ENCODE assay signal across 22 cellular contexts in genomic region chr15:72628249-72629067, GRCh38. TPM values are rescaled to one million over a fixed set of nuclear protein-coding genes. Genes with fewer than 3 reads are reported as not detected.
DNase-seq lines count a peak whose midpoint lies in the region; ATAC-seq, FAIRE-seq and TF ChIP-seq lines count a peak whose summit lies in the region.
"Not testable (repeated sequence)": the region's sequence is repeated elsewhere in the genome, so short reads cannot be mapped to it uniquely, and the experiment has no call there.
"Had no signal": no experiment of that assay in that cellular context is flagged by ENCODE, and none has a peak within 500 bp of the region (broad histone marks: within the 10 kb centered on the region; RNA-seq: fewer than 3 reads in every experiment).

No MANE protein-coding gene starts in this region.

- not testable (repeated sequence) for H3K4me1 Mint-ChIP-seq in HFFc6 (ENCODE audit: low read depth); activated CD4-positive, alpha-beta T cell treated with anti-CD3 and anti-CD28 coated beads for 36 hours

- not testable (repeated sequence) for H2AFZ ChIP-seq in OCI-LY7 (ENCODE audit: low read length); osteoblast (ENCODE audit: low read length)

- DNase-seq in A549 (ENCODE audit: low read depth in 1 of 2, low spot score in 1 of 2) (peak in 1 of 2 experiments; percentile 25), OCI-LY7 (ENCODE audit: low spot score) (peak; percentile 3)
- not testable (repeated sequence) for DNase-seq in GM10248 (ENCODE audit: extremely low spot score); HFFc6; astrocyte of the spinal cord (ENCODE audit: low read depth, low spot score); foreskin keratinocyte; osteoblast (ENCODE audit: insufficient read length, low spot score, missing footprints)
- peak; percentile 35 for DNase-seq in activated CD4-positive, alpha-beta T cell treated with anti-CD3 and anti-CD28 coated beads for 36 hours

- H3K4me1 ChIP-seq in A549; OCI-LY7 (ENCODE audit: insufficient read depth, low read length, poor library complexity, severe bottlenecking); foreskin keratinocyte; osteoblast (ENCODE audit: insufficient read depth, low read length): not testable (repeated sequence)

- CTCF ChIA-PET in A549 (lab: Yijun Ruan, JAX): interaction anchor here (0.9 to 8.2 kb wide), 5 partner anchors 13 to 245 kb away, joined by 3 to 43 read pairs (median 4); no protein-coding TSS in a partner anchor
- CTCF ChIA-PET in GM10248 (lab: Yijun Ruan, JAX): interaction anchor here (1.7 kb wide), 1 partner anchor 28 kb away, joined by 8 read pairs; no protein-coding TSS in a partner anchor
- CTCF ChIA-PET in OCI-LY7 (lab: Charles Lee; ENCODE audit: unreplicated experiment): not testable (repeated sequence)
- CTCF ChIA-PET in activated CD4-positive, alpha-beta T cell treated with anti-CD3 and anti-CD28 coated beads for 36 hours (lab: Charles Lee): interaction anchor here (0.7 kb wide), 1 partner anchor 1650 kb away, joined by 3 read pairs; no protein-coding TSS in a partner anchor

- in situ Hi-C loops in astrocyte of the spinal cord (cut with HindIII; ENCODE audit: low sequenced_read_pairs): not testable (repeated sequence)

- TF ChIP-seq RAD21 in A549 (conservative IDR thresholded peaks at IDR 0.05 in 1 of 2, IDR thresholded peaks at IDR 0.05 in 1 of 2): not testable (repeated sequence)

- not testable (repeated sequence) for H3K79me2 ChIP-seq in OCI-LY7 (ENCODE audit: insufficient read depth, low read depth, low read length); osteoblast (ENCODE audit: insufficient read depth, low read length)

- TF ChIP-seq EP300 in A549 (IDR thresholded peaks at IDR 0.05): not testable (repeated sequence)

- H3K9me2 ChIP-seq in OCI-LY7 (ENCODE audit: insufficient read depth, low read length): not testable (repeated sequence)

- not testable (repeated sequence) for H3K4me3 Mint-ChIP-seq in HFFc6; activated CD4-positive, alpha-beta T cell treated with anti-CD3 and anti-CD28 coated beads for 36 hours

- H3K9me3 ChIP-seq in A549; OCI-LY7 (ENCODE audit: low read length); osteoblast (ENCODE audit: low read depth, low read length): not testable (repeated sequence)

- H3K27ac ChIP-seq in A549; OCI-LY7 (ENCODE audit: low read depth, low read length, poor library complexity, severe bottlenecking); foreskin keratinocyte; osteoblast (ENCODE audit: low read depth, low read length): not testable (repeated sequence)

- not testable (repeated sequence) for BruUV-seq in OCI-LY7 (replicated peaks; lab: Mats Ljungman, UMichigan)

- intact Hi-C loops in OCI-LY7 (cut with micrococcal nuclease; ENCODE audit: unreplicated experiment); activated CD4-positive, alpha-beta T cell treated with anti-CD3 and anti-CD28 coated beads for 36 hours (cut with DNase I, micrococcal nuclease): not testable (repeated sequence)

- H3K27ac Mint-ChIP-seq in HFFc6; activated CD4-positive, alpha-beta T cell treated with anti-CD3 and anti-CD28 coated beads for 36 hours: not testable (repeated sequence)

- H3K9me3 Mint-ChIP-seq in HFFc6; activated CD4-positive, alpha-beta T cell treated with anti-CD3 and anti-CD28 coated beads for 36 hours (ENCODE audit: low read depth): not testable (repeated sequence)

- not testable (repeated sequence) for TF ChIP-seq POLR2A in A549 (IDR thresholded peaks at IDR 0.05; ENCODE audit: low read length)

- not testable (repeated sequence) for TF ChIP-seq CTCF in A549 (IDR thresholded peaks at IDR 0.05)
- TF ChIP-seq CTCF in GM10248 (IDR thresholded peaks at IDR 0.05; ENCODE audit: control extremely low read depth, extremely low read depth, low read depth, missing control alignments): peak; percentile 10
- TF ChIP-seq CTCF in HFFc6 (IDR thresholded peaks at IDR 0.05): peak; percentile 60
- peak; percentile 53 for TF ChIP-seq CTCF in OCI-LY7 (conservative IDR thresholded peaks at IDR 0.05; ENCODE audit: low read length)
- peak; percentile 28 for TF ChIP-seq CTCF in astrocyte of the spinal cord (IDR thresholded peaks at IDR 0.05; ENCODE audit: low read depth, low read length)
- TF ChIP-seq CTCF in foreskin keratinocyte (conservative IDR thresholded peaks at IDR 0.05): peak; percentile 26
- TF ChIP-seq CTCF in osteoblast (IDR thresholded peaks at IDR 0.05; ENCODE audit: extremely low read depth, low read depth, low read length): peak; percentile 19

- not testable (repeated sequence) for H3K27me3 Mint-ChIP-seq in HFFc6 (ENCODE audit: insufficient read depth); activated CD4-positive, alpha-beta T cell treated with anti-CD3 and anti-CD28 coated beads for 36 hours

- H4K20me1 ChIP-seq in OCI-LY7 (ENCODE audit: insufficient read depth, low read length); osteoblast (ENCODE audit: insufficient read depth, low read length): not testable (repeated sequence)

- ATAC-seq in A549 (peak; percentile 64 to 89; a peak in 5 of 6 replicates), foreskin keratinocyte (peak; percentile 51)
- ATAC-seq in activated CD4-positive, alpha-beta T cell treated with anti-CD3 and anti-CD28 coated beads for 36 hours: peak; percentile 51

- H3K4me2 ChIP-seq in A549; OCI-LY7 (ENCODE audit: low read length); osteoblast (ENCODE audit: insufficient read depth, low read length): not testable (repeated sequence)

- H3K36me3 Mint-ChIP-seq in HFFc6 (ENCODE audit: low read depth); activated CD4-positive, alpha-beta T cell treated with anti-CD3 and anti-CD28 coated beads for 36 hours (ENCODE audit: low read depth): not testable (repeated sequence)

- not testable (repeated sequence) for FAIRE-seq in A549 (lab: Jason Lieb, UNC)

- H3K27me3 ChIP-seq in foreskin keratinocyte; osteoblast (ENCODE audit: insufficient read depth, low read length): not testable (repeated sequence)

- WGBS in A549 (ENCODE audit: missing lambda C conversion rate): 69% methylated on average over 11 of the region's 11 CpGs

- not testable (repeated sequence) for H3K36me3 ChIP-seq in OCI-LY7 (ENCODE audit: insufficient read depth, low read length); osteoblast (ENCODE audit: insufficient read depth, low read length)

- H3K4me3 ChIP-seq in A549; OCI-LY7 (ENCODE audit: low read depth, low read length, poor library complexity, severe bottlenecking); astrocyte of the spinal cord (ENCODE audit: low read depth, low read length); osteoblast (ENCODE audit: insufficient read depth, low read length): not testable (repeated sequence)

- POLR2A ChIA-PET in A549 (lab: Yijun Ruan, JAX); GM10248 (lab: Yijun Ruan, JAX); OCI-LY7 (lab: Charles Lee); activated CD4-positive, alpha-beta T cell treated with anti-CD3 and anti-CD28 coated beads for 36 hours (lab: Charles Lee): not testable (repeated sequence)

RNA-seq across cellular contexts. Expression of gene GOLGA6B, which starts 26.0 kb away (rescaled TPM):
- polyA plus RNA-seq in A549 (2011; rRNA removed) (not detected in 2 replicates), A549 (2017; fragmentation: RNase III; extraction: RNeasy Plus Mini Kit Qiagen cat#74134 plus additional on column Dnase treatment) (not detected in 3 replicates), foreskin keratinocyte (not detected in 2 replicates)
- not detected in 2 replicates for polyA plus RNA-seq in A549 (2012; cell fraction: cytosol; rRNA removed)
- polyA plus RNA-seq in A549 (2012; cell fraction: nucleus; rRNA removed): 0.04 TPM in 1 of 2 replicates, not detected in the other
- polyA minus RNA-seq in A549 (2011; rRNA and poly(A)+ RNA removed): not detected in 2 replicates
- total RNA-seq in HFFc6 (2021; fragmentation: NEBNext Ultra II Directional; extraction: Animal tissue kit (Norgen Biotek cat#: 25700)): not detected
- not detected in 2 replicates for total RNA-seq in OCI-LY7 (2014; rRNA removed; shearing (Covaris generic))
- total RNA-seq in OCI-LY7 (2022) (0.53 TPM in 1 of 2 replicates, not detected in the other), foreskin keratinocyte (not detected in 2 replicates), osteoblast (not detected in 2 replicates)
- total RNA-seq in activated CD4-positive, alpha-beta T cell treated with anti-CD3 and anti-CD28 coated beads for 36 hours: not detected
- total RNA-seq: A172; activated CD8-positive, alpha-beta memory T cell treated with anti-CD3 and anti-CD28 coated beads, Interleukin-2, amount 10 ng/mL, durations not matched to agents 7 days and 5 days; activated T-helper 2 cell treated with anti-CD3 and anti-CD28 coated beads, Interferon-gamma antibody, Interleukin-2, Interleukin-4, amounts not matched to agents 10 μg/mL and 5 μg/mL and 100 μg/mL, durations not matched to agents 14 hours and 24 hours and 36 hours; bronchial epithelial cell; dermis blood vessel endothelial cell; frontal cortex; kidney; mammary epithelial cell; occipital lobe; right atrium auricular region; RPMI7951; vagina had no signal
- polyA plus RNA-seq: adipose tissue, mammary epithelial cell had no signal

RNA-seq across cellular contexts. Expression of gene HIGD2B, which starts 57.5 kb away (rescaled TPM):
- polyA plus RNA-seq in A549 (2011; rRNA removed) (not detected in 2 replicates), A549 (2017; fragmentation: RNase III; extraction: RNeasy Plus Mini Kit Qiagen cat#74134 plus additional on column Dnase treatment) (not detected in 3 replicates), foreskin keratinocyte (not detected in 2 replicates)
- polyA plus RNA-seq in A549 (2012; cell fraction: cytosol; rRNA removed): 0.04 TPM in 1 of 2 replicates, not detected in the other
- not detected in 2 replicates for polyA plus RNA-seq in A549 (2012; cell fraction: nucleus; rRNA removed)
- 0.24 TPM in 1 of 2 replicates, not detected in the other for polyA minus RNA-seq in A549 (2011; rRNA and poly(A)+ RNA removed)
- not detected for total RNA-seq in HFFc6 (2021; fragmentation: NEBNext Ultra II Directional; extraction: Animal tissue kit (Norgen Biotek cat#: 25700))
- 0.22 and 1.5 TPM in 2 replicates for total RNA-seq in OCI-LY7 (2014; rRNA removed; shearing (Covaris generic))
- total RNA-seq in OCI-LY7 (2022) (0.33 TPM in 1 of 2 replicates, not detected in the other), foreskin keratinocyte (0.07 TPM in 1 of 2 replicates, not detected in the other), osteoblast (under 0.01 TPM in 1 of 2 replicates, not detected in the other)
- not detected for total RNA-seq in activated CD4-positive, alpha-beta T cell treated with anti-CD3 and anti-CD28 coated beads for 36 hours
- total RNA-seq: A172, bronchial epithelial cell, dermis blood vessel endothelial cell, kidney, mammary epithelial cell, right atrium auricular region, RPMI7951, suprapubic skin, vagina had no signal
- polyA plus RNA-seq: mammary epithelial cell had no signal

RNA-seq across cellular contexts. Expression of gene BBS4, which starts 57.5 kb away (rescaled TPM):
- 40.4 and 43.3 TPM in 2 replicates for polyA plus RNA-seq in A549 (2011; rRNA removed)
- 13.8 and 16.9 TPM in 2 replicates for polyA plus RNA-seq in A549 (2012; cell fraction: cytosol; rRNA removed)
- polyA plus RNA-seq in A549 (2012; cell fraction: nucleus; rRNA removed): 16.4 and 27.5 TPM in 2 replicates
- 22.4 to 25.4 TPM (median 22.6 TPM) in 3 replicates for polyA plus RNA-seq in A549 (2017; fragmentation: RNase III; extraction: RNeasy Plus Mini Kit Qiagen cat#74134 plus additional on column Dnase treatment)
- 27.6 and 33.7 TPM in 2 replicates for polyA minus RNA-seq in A549 (2011; rRNA and poly(A)+ RNA removed)
- 10 to 100 TPM; 10.3 to 12.9 (median 12.5) TPM for total RNA-seq in HFFc6 (2021; fragmentation: NEBNext Ultra II Directional; extraction: Animal tissue kit (Norgen Biotek cat#: 25700))
- 21.4 and 29.7 TPM in 2 replicates for total RNA-seq in OCI-LY7 (2014; rRNA removed; shearing (Covaris generic))
- 19.7 and 29.3 TPM in 2 replicates for total RNA-seq in OCI-LY7 (2022)
- total RNA-seq in activated CD4-positive, alpha-beta T cell treated with anti-CD3 and anti-CD28 coated beads for 36 hours: 10 to 100 TPM; 13.7 to 14.9 TPM
- 9.9 and 11.1 TPM in 2 replicates for total RNA-seq in foreskin keratinocyte
- polyA plus RNA-seq in foreskin keratinocyte: 7.3 and 8.1 TPM in 2 replicates
- 35.7 and 38.0 TPM in 2 replicates for total RNA-seq in osteoblast
